27 cellular contexts compared by ENCODE assay signal in genomic region chr6:165695736-165696515, GRCh38. TPM values are rescaled to one million over a fixed set of nuclear protein-coding genes. Genes with fewer than 3 reads are reported as not detected.
"Had no signal": no experiment of that assay in that cellular context is flagged by ENCODE, and none has a peak within 500 bp of the region (broad histone marks: within the 10 kb centered on the region; RNA-seq: fewer than 3 reads in every experiment).

No MANE protein-coding gene starts in this region.

- H3K27ac ChIP-seq: foreskin keratinocyte, lower lobe of right lung, spleen, testis, vagina had no signal

- H3K27me3 ChIP-seq: foreskin keratinocyte, spleen, testis, vagina had no signal

- H3K9me3 ChIP-seq: testis, vagina had no signal

- H3K4me3 ChIP-seq: lower lobe of right lung, spleen, testis, vagina had no signal

- ATAC-seq: activated T-cell treated with anti-CD3 and anti-CD28 coated beads, Interleukin-2, amount 50 U/mL, for 4 hours; foreskin keratinocyte; left colon; lower lobe of right lung; naive thymus-derived CD4-positive, alpha-beta T cell; WTC11 had no signal

- DNase-seq: activated CD4-positive, alpha-beta T cell treated with anti-CD3 and anti-CD28 coated beads for 4 hours; activated CD4-positive, alpha-beta T cell treated with anti-CD3 and anti-CD28 coated beads, Interleukin-2, amount 50 U/mL, for 48 hours; activated CD8-positive, alpha-beta memory T cell treated with anti-CD3 and anti-CD28 coated beads, Interleukin-2, amount 50 U/mL, for 48 hours; activated naive CD4-positive, alpha-beta T cell; activated naive CD8-positive, alpha-beta T cell treated with anti-CD3 and anti-CD28 coated beads, Interleukin-2, amount 10 ng/mL, durations not matched to agents 7 days and 5 days; activated T-cell treated with anti-CD3 and anti-CD28 coated beads, Interleukin-2, amount 50 U/mL, for 4 hours; amygdala; cerebellar nuclear complex; cortex of kidney; effector CD4-positive, alpha-beta T cell; foreskin keratinocyte; glutamatergic neuron; hypothalamus; left colon; lower lobe of right lung; naive thymus-derived CD4-positive, alpha-beta T cell; posterior cingulate gyrus; spleen; stimulated activated CD4-positive, alpha-beta T cell treated with anti-CD3 and anti-CD28 coated beads, Interleukin-4, amount 100 ng/mL, for 1 hour; stimulated activated naive CD4-positive, alpha-beta T cell; T-helper 9 cell; testis had no signal

- H3K36me3 ChIP-seq: lower lobe of right lung, spleen, vagina had no signal

- H3K4me1 ChIP-seq: foreskin keratinocyte, lower lobe of right lung, spleen, testis, vagina had no signal

RNA-seq across cellular contexts. Expression of gene PDE10A, which starts 32.9 kb away (rescaled TPM):
- total RNA-seq: activated CD8-positive, alpha-beta memory T cell treated with anti-CD3 and anti-CD28 coated beads for 36 hours; activated naive CD8-positive, alpha-beta T cell treated with anti-CD3 and anti-CD28 coated beads, Interleukin-2, amount 10 ng/mL, durations not matched to agents 7 days and 5 days; activated T-helper 2 cell treated with anti-CD3 and anti-CD28 coated beads, Interferon-gamma antibody, Interleukin-2, Interleukin-4, amounts not matched to agents 10 μg/mL and 5 μg/mL and 100 μg/mL, durations not matched to agents 14 hours and 24 hours and 36 hours; foreskin keratinocyte; naive thymus-derived CD4-positive, alpha-beta T cell; T-helper 1 cell treated with Interleukin-12 subunit alpha and Interleukin-12 subunit beta and Interleukin-4 antibody, amounts not matched to agents 30 ng/mL and 1 ng/mL, for 36 hours had no signal
